In the genomic region with DNA sequence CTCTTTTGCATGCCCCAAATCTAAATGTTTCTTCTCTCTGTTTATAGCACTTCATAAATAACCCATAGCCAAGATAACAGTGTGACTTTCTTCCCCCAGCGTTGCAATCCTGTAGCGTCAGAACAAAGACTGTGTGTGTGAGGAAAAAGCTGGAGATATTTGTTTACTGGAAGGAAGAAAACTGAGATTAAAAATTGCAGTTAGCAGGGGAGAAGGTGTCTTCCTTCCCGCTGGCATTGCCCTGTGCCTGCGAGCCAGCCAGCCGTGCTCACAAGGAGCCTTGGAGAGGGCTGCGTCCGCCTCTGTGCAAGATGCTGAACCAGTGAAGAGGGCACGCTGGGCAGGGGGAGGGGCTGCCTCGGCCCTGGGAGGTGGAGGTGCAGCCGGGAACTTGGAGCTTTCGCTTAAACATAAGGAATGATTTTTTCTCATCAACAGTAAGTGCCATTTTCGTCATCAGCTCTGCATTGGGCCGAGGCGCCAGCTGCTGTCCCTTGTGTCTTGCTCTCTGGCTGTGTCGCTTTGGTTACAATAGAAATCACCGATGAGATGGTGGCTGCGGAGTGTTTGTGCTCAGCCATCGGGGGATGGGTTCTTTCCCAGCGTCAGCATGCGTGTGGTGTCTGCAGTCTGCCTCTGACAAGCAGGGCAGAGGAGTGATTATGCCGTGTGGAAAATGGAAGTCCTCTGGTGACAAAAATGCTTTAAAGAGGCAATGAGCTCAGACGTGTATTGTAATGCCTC, we compare ENCODE assay signal across 8 cellular contexts.
A peak's percentile ranks its signal among the peaks of the same experiment; 100 is the strongest.
DNase-seq lines count a peak whose midpoint lies in the region; ATAC-seq, FAIRE-seq and TF ChIP-seq lines count a peak whose summit lies in the region.

No MANE protein-coding gene starts in this region.

- H3K4me3 ChIP-seq in bronchial epithelial cell (ENCODE audit: low read depth, low read length) (no peak overlapping the region), kidney epithelial cell (ENCODE audit: low read depth, low read length) (peak overlapping the region; percentile 24)

- H3K4me1 Mint-ChIP-seq in stimulated activated naive CD8-positive, alpha-beta T cell treated with anti-CD3 and anti-CD28 coated beads, Interleukin-15, Interleukin-2, amounts not matched to agents 100 ng/mL and 50 ng/mL, for 24 hours (ENCODE audit: low read depth): peaks cover 35% of the 10 kb centered on the region
- peaks cover 13% of the 10 kb centered on the region for H3K4me1 Mint-ChIP-seq in Calu3 (ENCODE audit: low read depth, unreplicated experiment)

- H3K27me3 Mint-ChIP-seq in stimulated activated naive CD8-positive, alpha-beta T cell treated with anti-CD3 and anti-CD28 coated beads, Interleukin-15, Interleukin-2, amounts not matched to agents 100 ng/mL and 50 ng/mL, for 24 hours: no peaks in the 10 kb centered on the region
- no peaks in the 10 kb centered on the region for H3K27me3 Mint-ChIP-seq in Calu3 (ENCODE audit: unreplicated experiment)

- CTCF ChIA-PET in Calu3 (lab: Charles Lee): no interaction called here

- TF ChIP-seq CTCF in bronchial epithelial cell (IDR thresholded peaks at IDR 0.05; ENCODE audit: insufficient read depth, low read length, severe bottlenecking) (no peak), kidney epithelial cell (IDR thresholded peaks at IDR 0.05; ENCODE audit: insufficient read depth, low read length, poor library complexity, severe bottlenecking) (no peak), Calu3 (IDR thresholded peaks at IDR 0.05; ENCODE audit: unreplicated experiment) (no peak)

- no TSS peak for BruUV-seq in Calu3 (replicated peaks; lab: Mats Ljungman, UMichigan)

- H3K36me3 ChIP-seq in bronchial epithelial cell (ENCODE audit: control insufficient read depth, insufficient read depth, low read length): peaks cover 2% of the 10 kb centered on the region
- no peaks in the 10 kb centered on the region for H3K36me3 ChIP-seq in kidney epithelial cell (ENCODE audit: control insufficient read depth, insufficient read depth, low read length)

- FAIRE-seq in bronchial epithelial cell (lab: Jason Lieb, UNC): peak; percentile 55

- DNase-seq in AG20443 (ENCODE audit: low spot score) (peak; percentile 72), NCI-H2107 (lab: John Stamatoyannopoulos, UW) (peak; percentile 85), bronchial epithelial cell (ENCODE audit: low read depth) (no peak), kidney epithelial cell (ENCODE audit: low read depth) (no peak), GF-D8 (lab: John Stamatoyannopoulos, UW) (no peak), Calu3 (no peak)

- peaks cover 4% of the 10 kb centered on the region for H3K36me3 Mint-ChIP-seq in stimulated activated naive CD8-positive, alpha-beta T cell treated with anti-CD3 and anti-CD28 coated beads, Interleukin-15, Interleukin-2, amounts not matched to agents 100 ng/mL and 50 ng/mL, for 24 hours (ENCODE audit: low read depth)
- H3K36me3 Mint-ChIP-seq in Calu3 (ENCODE audit: insufficient read depth, unreplicated experiment): no peaks in the 10 kb centered on the region

- H3K27me3 ChIP-seq in bronchial epithelial cell (ENCODE audit: control insufficient read depth, insufficient read depth, low read length) (no peaks in the 10 kb centered on the region), kidney epithelial cell (ENCODE audit: control insufficient read depth, insufficient read depth, low read length) (no peaks in the 10 kb centered on the region)

- H3K27ac Mint-ChIP-seq in stimulated activated naive CD8-positive, alpha-beta T cell treated with anti-CD3 and anti-CD28 coated beads, Interleukin-15, Interleukin-2, amounts not matched to agents 100 ng/mL and 50 ng/mL, for 24 hours: peak overlapping the region; percentile 68
- no peak overlapping the region for H3K27ac Mint-ChIP-seq in Calu3 (ENCODE audit: unreplicated experiment)

- peak; percentile 45 for ATAC-seq in GM21381 (IDR thresholded peaks at IDR 0.05; ENCODE audit: unreplicated experiment)

- intact Hi-C loops in Calu3 (cut with micrococcal nuclease; ENCODE audit: unreplicated experiment): no loop called here

- no peaks in the 10 kb centered on the region for H3K9me3 Mint-ChIP-seq in stimulated activated naive CD8-positive, alpha-beta T cell treated with anti-CD3 and anti-CD28 coated beads, Interleukin-15, Interleukin-2, amounts not matched to agents 100 ng/mL and 50 ng/mL, for 24 hours
- H3K9me3 Mint-ChIP-seq in Calu3 (ENCODE audit: low read depth, unreplicated experiment): no peaks in the 10 kb centered on the region

- H3K4me3 Mint-ChIP-seq in stimulated activated naive CD8-positive, alpha-beta T cell treated with anti-CD3 and anti-CD28 coated beads, Interleukin-15, Interleukin-2, amounts not matched to agents 100 ng/mL and 50 ng/mL, for 24 hours: peak overlapping the region; percentile 72
- H3K4me3 Mint-ChIP-seq in Calu3 (ENCODE audit: low read depth, unreplicated experiment): no peak overlapping the region

Comparison
In these comparisons a context has a peak if more than half of its experiments do, and no peak if none do; other contexts are left out.
1. DNase-seq: peak in AG20443 (single experiment) and NCI-H2107 (single experiment); none in bronchial epithelial cell (single experiment), kidney epithelial cell (single experiment), GF-D8 (single experiment) and Calu3 (single experiment).